In the genomic region with DNA sequence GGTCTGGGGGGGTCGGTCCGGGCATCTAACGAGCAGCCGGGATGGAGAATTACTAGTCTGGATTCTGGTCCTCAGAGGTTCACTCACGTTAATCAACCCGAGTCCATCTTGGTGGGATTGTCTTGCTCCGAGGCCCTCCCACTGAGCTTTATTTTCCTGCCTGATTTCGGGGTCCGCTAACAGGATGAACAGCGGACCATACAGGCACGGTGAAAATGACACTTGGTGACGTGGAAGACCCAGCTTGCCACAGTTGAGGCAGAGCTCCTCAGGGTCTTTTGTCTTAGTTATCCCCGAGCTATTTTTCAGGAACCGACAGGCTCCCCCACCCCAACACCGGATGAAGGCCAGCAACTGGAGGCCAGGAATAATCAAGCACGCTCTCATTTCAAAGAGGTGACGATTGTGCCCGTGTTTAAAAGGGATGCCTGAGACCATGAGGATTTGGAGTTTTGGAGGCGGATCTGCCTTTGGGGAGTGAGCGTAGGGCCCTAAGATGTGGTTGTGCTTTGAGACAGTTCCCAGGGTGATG, we compare ENCODE assay signal across 8 cellular contexts. TPM values are rescaled to one million over a fixed set of nuclear protein-coding genes. Genes with fewer than 3 reads are reported as not detected.
DNase-seq lines count a peak whose midpoint lies in the region; ATAC-seq and TF ChIP-seq lines count a peak whose summit lies in the region.

No MANE protein-coding gene starts in this region.

- H2BK12ac ChIP-seq in mesenchymal stem cell (ENCODE audit: low read length in 2 of 2), result no peak overlapping the region

- H3K27me3 Mint-ChIP-seq in IgD-negative memory B cell, result no peaks in the 10 kb centered on the region
- H3K27me3 Mint-ChIP-seq in type B pancreatic cell, result no peaks in the 10 kb centered on the region

- peaks cover 0 to 2% (median 0%) of the 10 kb centered on the region in 3 donors for H3K9me3 Mint-ChIP-seq in IgD-negative memory B cell
- no peaks in the 10 kb centered on the region for H3K9me3 Mint-ChIP-seq in type B pancreatic cell

- no peak overlapping the region for H4K8ac ChIP-seq in mesenchymal stem cell (ENCODE audit: low read length)

- H3K27ac Mint-ChIP-seq in IgD-negative memory B cell (no peak overlapping the region), type B pancreatic cell (peak overlapping the region; percentile 39)

- peak overlapping the region; percentile 33 for H3K4me3 ChIP-seq in ectodermal cell (ENCODE audit: insufficient read depth, low read depth, low read length)
- H3K4me3 ChIP-seq in mesenchymal stem cell (ENCODE audit: insufficient read depth in 1 of 2, low read depth in 1 of 2, low read length in 2 of 2), result peak overlapping the region in 1 of 2 experiments; percentile 77

- no peak overlapping the region for H3K14ac ChIP-seq in mesenchymal stem cell (ENCODE audit: low read length in 2 of 2)

- no peak overlapping the region for H4K91ac ChIP-seq in mesenchymal stem cell (ENCODE audit: low read length)

- H3K36me3 Mint-ChIP-seq in IgD-negative memory B cell (no peaks in the 10 kb centered on the region), type B pancreatic cell (no peaks in the 10 kb centered on the region)

- ATAC-seq in GM18511 (IDR thresholded peaks at IDR 0.05; ENCODE audit: unreplicated experiment), result peak; percentile 8

- H3K4me2 ChIP-seq in mesenchymal stem cell (ENCODE audit: low read length, poor library complexity, severe bottlenecking), result peak overlapping the region; percentile 83

- H3K27me3 ChIP-seq in ectodermal cell (ENCODE audit: control insufficient read depth, insufficient read depth, low read length, poor library complexity, severe bottlenecking) (no peaks in the 10 kb centered on the region), mesenchymal stem cell (ENCODE audit: control insufficient read depth in 1 of 2, insufficient read depth in 1 of 2, low read length in 2 of 2) (no peaks in the 10 kb centered on the region)

- peak overlapping the region; percentile 53 for H2AFZ ChIP-seq in mesenchymal stem cell (ENCODE audit: low read depth, low read length)

- peak overlapping the region; percentile 94 for H3K9ac ChIP-seq in mesenchymal stem cell (ENCODE audit: low read length)

- H3K4me1 ChIP-seq in ectodermal cell (ENCODE audit: control insufficient read depth, insufficient read depth, low read length) (no peaks in the 10 kb centered on the region), mesenchymal stem cell (ENCODE audit: control insufficient read depth, insufficient read depth, low read depth, low read length) (peaks cover 3% of the 10 kb centered on the region)

- H3K4me1 Mint-ChIP-seq in IgD-negative memory B cell, result peaks cover 0 to 7% (median 5%) of the 10 kb centered on the region in 3 donors
- peaks cover 10% of the 10 kb centered on the region for H3K4me1 Mint-ChIP-seq in type B pancreatic cell (ENCODE audit: unreplicated experiment)

- no peaks in the 10 kb centered on the region for H3K79me1 ChIP-seq in mesenchymal stem cell (replicated peaks; ENCODE audit: low read length, poor library complexity, severe bottlenecking)

- DNase-seq in mesenchymal stem cell (no peak), type B pancreatic cell (ENCODE audit: extremely low spot score, unreplicated experiment) (no peak), ACHN (no peak)
- no peak for DNase-seq in effector CD8-positive, alpha-beta T cell (lab: John Stamatoyannopoulos, UW)
- no peak for DNase-seq in activated CD4-positive, CD25-positive, alpha-beta regulatory T cell treated with anti-CD3 and anti-CD28 coated beads, Interleukin-2, amount 50 U/mL, for 72 hours

- no peak overlapping the region for H2BK5ac ChIP-seq in mesenchymal stem cell (ENCODE audit: low read depth, low read length, poor library complexity, severe bottlenecking)

- WGBS in ectodermal cell, 2 experiments, result 83 to 85% methylated on average over 20 of the region's 20 CpGs
- WGBS in mesenchymal stem cell, result 50% methylated on average over 19 of the region's 20 CpGs

- in situ Hi-C loops in ACHN (cut with HindIII; ENCODE audit: low pct_ligation_motif_present, low pct_unique_long_range_greater_than_20kb, low sequenced_read_pairs), result no loop called here

- H2AK5ac ChIP-seq in mesenchymal stem cell (ENCODE audit: low read length, severe bottlenecking), result no peak overlapping the region

- H3K36me3 ChIP-seq in ectodermal cell (ENCODE audit: control insufficient read depth, insufficient read depth, low read length) (no peaks in the 10 kb centered on the region), mesenchymal stem cell (ENCODE audit: control insufficient read depth in 1 of 2, insufficient read depth in 2 of 2, low read depth in 1 of 2, low read length in 2 of 2) (no peaks in the 10 kb centered on the region)

- H3K27ac ChIP-seq in ectodermal cell (ENCODE audit: insufficient read depth, low read depth, low read length, poor library complexity, severe bottlenecking) (no peak overlapping the region), mesenchymal stem cell (ENCODE audit: low read length, poor library complexity, severe bottlenecking) (no peak overlapping the region)

- no peak overlapping the region for H3K4ac ChIP-seq in mesenchymal stem cell (ENCODE audit: low read depth in 1 of 2, low read length in 2 of 2)

- no peak for TF ChIP-seq CTCF in type B pancreatic cell (conservative IDR thresholded peaks at IDR 0.05)

- H3K4me3 Mint-ChIP-seq in IgD-negative memory B cell, result peak overlapping the region; percentile 67 to 84 (median 78)
- H3K4me3 Mint-ChIP-seq in type B pancreatic cell, result peak overlapping the region; percentile 83

- no peak overlapping the region for H2BK15ac ChIP-seq in mesenchymal stem cell (ENCODE audit: low read depth, poor library complexity, severe bottlenecking)

- H3K18ac ChIP-seq in mesenchymal stem cell (ENCODE audit: low read depth in 1 of 2, low read length in 2 of 2), result peak overlapping the region in 1 of 2 experiments; percentile 22

- no peaks in the 10 kb centered on the region for H3K9me3 ChIP-seq in ectodermal cell (ENCODE audit: control insufficient read depth, low read length)
- H3K9me3 ChIP-seq in mesenchymal stem cell (ENCODE audit: control insufficient read depth, low read length), result no peaks in the 10 kb centered on the region

- no peak overlapping the region for H3K23ac ChIP-seq in mesenchymal stem cell (ENCODE audit: low read length in 2 of 2)

- H2BK120ac ChIP-seq in mesenchymal stem cell (ENCODE audit: low read depth, low read length), result peak overlapping the region; percentile 71

RNA-seq across cellular contexts. Expression of gene LRRD1, which starts 0.5 kb away (rescaled TPM):
- not detected for polyA plus RNA-seq in IgD-negative memory B cell
- not detected for polyA plus RNA-seq in ectodermal cell (2013, experiment 1 of 4)
- polyA plus RNA-seq in ectodermal cell (2013, experiment 2 of 4), result 0.09 TPM
- polyA plus RNA-seq in ectodermal cell (2013, experiment 3 of 4), result not detected
- not detected for polyA plus RNA-seq in ectodermal cell (2013, experiment 4 of 4)
- polyA plus RNA-seq in mesenchymal stem cell (2013, experiment 1 of 2), result 0.03 TPM
- not detected for polyA plus RNA-seq in mesenchymal stem cell (2013, experiment 2 of 2)
- 0.19 TPM in 1 of 2 replicates, not detected in the other for total RNA-seq in type B pancreatic cell (ENCODE audit: low replicate concordance)

RNA-seq across cellular contexts. Expression of gene CYP51A1, which starts 45.2 kb away (rescaled TPM):
- polyA plus RNA-seq in IgD-negative memory B cell, result 15.1 TPM
- 81.2 TPM for polyA plus RNA-seq in ectodermal cell (2013, experiment 1 of 4)
- polyA plus RNA-seq in ectodermal cell (2013, experiment 2 of 4), result 75.9 TPM
- polyA plus RNA-seq in ectodermal cell (2013, experiment 3 of 4), result 48.4 TPM
- polyA plus RNA-seq in ectodermal cell (2013, experiment 4 of 4), result 52.8 TPM
- 147 TPM for polyA plus RNA-seq in mesenchymal stem cell (2013, experiment 1 of 2)
- polyA plus RNA-seq in mesenchymal stem cell (2013, experiment 2 of 2), result 149 TPM
- total RNA-seq in type B pancreatic cell (ENCODE audit: low replicate concordance), result 82.8 and 83.0 TPM in 2 replicates
